36 cellular contexts compared by ENCODE assay signal in genomic region chr1:52963101-52963500, GRCh38.
"Had no signal": no experiment of that assay in that cellular context is flagged by ENCODE, and none has a peak within 500 bp of the region (broad histone marks: within the 10 kb centered on the region; RNA-seq: fewer than 3 reads in every experiment).

No MANE protein-coding gene starts in this region.

- H3K4me1 ChIP-seq: ascending aorta, body of pancreas, breast epithelium had no signal

- H3K36me3 ChIP-seq: brain microvascular endothelial cell, breast epithelium, WERI-Rb-1 had no signal

- H3K4me3 ChIP-seq: ascending aorta, body of pancreas, breast epithelium had no signal

- H3K9me3 ChIP-seq: ascending aorta, body of pancreas, breast epithelium had no signal

- H3K36me3 Mint-ChIP-seq: activated naive CD4-positive, alpha-beta T cell treated with anti-CD3 and anti-CD28 coated beads, Interleukin-2, amount 10 ng/mL, durations not matched to agents 7 days and 5 days; activated naive CD8-positive, alpha-beta T cell treated with anti-CD3 and anti-CD28 coated beads, Interleukin-2, amount 10 ng/mL, durations not matched to agents 7 days and 5 days; WTC11 had no signal

- H3K4me1 Mint-ChIP-seq: activated CD4-positive, alpha-beta memory T cell treated with anti-CD3 and anti-CD28 coated beads, Interleukin-2, amount 10 ng/mL, durations not matched to agents 7 days and 5 days; activated CD4-positive, alpha-beta T cell treated with anti-CD3 and anti-CD28 coated beads for 36 hours; activated CD4-positive, alpha-beta T cell treated with anti-CD3 and anti-CD28 coated beads, Interleukin-2, amount 10 ng/mL, durations not matched to agents 7 days and 5 days; activated CD8-positive, alpha-beta memory T cell treated with anti-CD3 and anti-CD28 coated beads, Interleukin-2, amount 10 ng/mL, durations not matched to agents 7 days and 5 days; activated naive CD4-positive, alpha-beta T cell treated with anti-CD3 and anti-CD28 coated beads, Interleukin-2, amount 10 ng/mL, durations not matched to agents 7 days and 5 days; activated naive CD4-positive, alpha-beta T cell treated with anti-CD3 and anti-CD28 coated beads, Interleukin-2, amount 50 U/mL, for 24 hours; activated naive CD8-positive, alpha-beta T cell treated with anti-CD3 and anti-CD28 coated beads, Interleukin-2, amount 10 ng/mL, durations not matched to agents 7 days and 5 days; activated naive CD8-positive, alpha-beta T cell treated with anti-CD3 and anti-CD28 coated beads, Interleukin-2, amount 50 U/mL, for 24 hours; WTC11 had no signal

- H3K4me3 Mint-ChIP-seq: activated CD4-positive, alpha-beta memory T cell treated with anti-CD3 and anti-CD28 coated beads, Interleukin-2, amount 10 ng/mL, durations not matched to agents 7 days and 5 days; activated CD4-positive, alpha-beta T cell treated with anti-CD3 and anti-CD28 coated beads for 36 hours; activated CD4-positive, alpha-beta T cell treated with anti-CD3 and anti-CD28 coated beads, Interleukin-2, amount 10 ng/mL, durations not matched to agents 7 days and 5 days; activated CD8-positive, alpha-beta memory T cell treated with anti-CD3 and anti-CD28 coated beads, Interleukin-2, amount 10 ng/mL, durations not matched to agents 7 days and 5 days; activated CD8-positive, alpha-beta T cell treated with anti-CD3 and anti-CD28 coated beads, Interleukin-2, amount 10 ng/mL, durations not matched to agents 7 days and 5 days; activated naive CD4-positive, alpha-beta T cell treated with anti-CD3 and anti-CD28 coated beads, Interleukin-2, amount 10 ng/mL, durations not matched to agents 7 days and 5 days; activated naive CD4-positive, alpha-beta T cell treated with anti-CD3 and anti-CD28 coated beads, Interleukin-2, amount 50 U/mL, for 24 hours; activated naive CD8-positive, alpha-beta T cell; activated naive CD8-positive, alpha-beta T cell treated with anti-CD3 and anti-CD28 coated beads, Interleukin-2, amount 10 ng/mL, durations not matched to agents 7 days and 5 days; activated naive CD8-positive, alpha-beta T cell treated with anti-CD3 and anti-CD28 coated beads, Interleukin-2, amount 50 U/mL, for 24 hours; activated T-cell treated with anti-CD3 and anti-CD28 coated beads, Interleukin-2, amount 50 U/mL, for 4 hours; T-helper 1 cell treated with Interleukin-12 subunit alpha and Interleukin-12 subunit beta and Interleukin-4 antibody, amounts not matched to agents 30 μg/mL and 1 μg/mL, for 36 hours; T-helper 2 cell treated with Interferon-gamma antibody and Interleukin-4, amounts not matched to agents 5 μg/mL and 100 μg/mL, for 36 hours; WTC11 had no signal

- ATAC-seq: activated CD4-positive, alpha-beta T cell treated with anti-CD3 and anti-CD28 coated beads for 36 hours; activated CD4-positive, CD25-positive, alpha-beta regulatory T cell treated with anti-CD3 and anti-CD28 coated beads, Interleukin-2, amount 50 U/mL, for 24 hours; activated CD8-positive, alpha-beta memory T cell treated with anti-CD3 and anti-CD28 coated beads, Interleukin-2, amount 10 ng/mL, durations not matched to agents 7 days and 5 days; activated CD8-positive, alpha-beta T cell treated with anti-CD3 and anti-CD28 coated beads, Interleukin-2, amount 10 ng/mL, durations not matched to agents 7 days and 5 days; activated naive CD8-positive, alpha-beta T cell treated with anti-CD3 and anti-CD28 coated beads, Interleukin-2, amount 50 U/mL, for 24 hours; activated T-cell treated with anti-CD3 and anti-CD28 coated beads, Interleukin-2, amount 50 U/mL, for 4 hours; body of pancreas; WTC11 had no signal

- H3K27ac ChIP-seq: ascending aorta, body of pancreas, brain microvascular endothelial cell, breast epithelium, WERI-Rb-1 had no signal

- H3K27me3 ChIP-seq: ascending aorta, body of pancreas, brain microvascular endothelial cell, breast epithelium had no signal

- H3K27ac Mint-ChIP-seq: activated CD4-positive, alpha-beta memory T cell treated with anti-CD3 and anti-CD28 coated beads, Interleukin-2, amount 10 ng/mL, durations not matched to agents 7 days and 5 days; activated CD4-positive, alpha-beta T cell treated with anti-CD3 and anti-CD28 coated beads for 36 hours; activated CD4-positive, alpha-beta T cell treated with anti-CD3 and anti-CD28 coated beads, Interleukin-2, amount 10 ng/mL, durations not matched to agents 7 days and 5 days; activated CD8-positive, alpha-beta memory T cell treated with anti-CD3 and anti-CD28 coated beads, Interleukin-2, amount 10 ng/mL, durations not matched to agents 7 days and 5 days; activated CD8-positive, alpha-beta T cell treated with anti-CD3 and anti-CD28 coated beads, Interleukin-2, amount 10 ng/mL, durations not matched to agents 7 days and 5 days; activated naive CD4-positive, alpha-beta T cell treated with anti-CD3 and anti-CD28 coated beads, Interleukin-2, amount 10 ng/mL, durations not matched to agents 7 days and 5 days; activated naive CD4-positive, alpha-beta T cell treated with anti-CD3 and anti-CD28 coated beads, Interleukin-2, amount 50 U/mL, for 24 hours; activated naive CD8-positive, alpha-beta T cell; activated naive CD8-positive, alpha-beta T cell treated with anti-CD3 and anti-CD28 coated beads, Interleukin-2, amount 10 ng/mL, durations not matched to agents 7 days and 5 days; activated naive CD8-positive, alpha-beta T cell treated with anti-CD3 and anti-CD28 coated beads, Interleukin-2, amount 50 U/mL, for 24 hours; activated T-helper 2 cell treated with anti-CD3 and anti-CD28 coated beads, Interferon-gamma antibody, Interleukin-2, Interleukin-4, amounts not matched to agents 10 μg/mL and 5 μg/mL and 100 μg/mL, durations not matched to agents 14 hours and 24 hours and 36 hours; T-helper 1 cell treated with Interleukin-12 subunit alpha and Interleukin-12 subunit beta and Interleukin-4 antibody, amounts not matched to agents 30 μg/mL and 1 μg/mL, for 36 hours; T-helper 2 cell treated with Interferon-gamma antibody and Interleukin-4, amounts not matched to agents 5 μg/mL and 100 μg/mL, for 36 hours had no signal

- DNase-seq: activated CD4-positive, alpha-beta memory T cell treated with anti-CD3 and anti-CD28 coated beads, Interleukin-2, amount 10 ng/mL, durations not matched to agents 7 days and 5 days; activated CD4-positive, alpha-beta T cell treated with anti-CD3 and anti-CD28 coated beads for 1 hour; activated CD4-positive, alpha-beta T cell treated with anti-CD3 and anti-CD28 coated beads for 36 hours; activated CD4-positive, alpha-beta T cell treated with anti-CD3 and anti-CD28 coated beads for 48 hours; activated CD4-positive, alpha-beta T cell treated with anti-CD3 and anti-CD28 coated beads, Interleukin-2, amount 10 ng/mL, durations not matched to agents 7 days and 5 days; activated CD4-positive, alpha-beta T cell treated with anti-CD3 and anti-CD28 coated beads, Interleukin-2, amount 50 U/mL, for 48 hours; activated CD4-positive, CD25-positive, alpha-beta regulatory T cell; activated CD8-positive, alpha-beta memory T cell treated with anti-CD3 and anti-CD28 coated beads for 24 hours; activated CD8-positive, alpha-beta memory T cell treated with anti-CD3 and anti-CD28 coated beads, Interleukin-2, amount 10 ng/mL, durations not matched to agents 7 days and 5 days; activated CD8-positive, alpha-beta memory T cell treated with anti-CD3 and anti-CD28 coated beads, Interleukin-2, amount 50 U/mL, for 48 hours; activated CD8-positive, alpha-beta T cell treated with anti-CD3 and anti-CD28 coated beads, Interleukin-2, amount 10 ng/mL, durations not matched to agents 7 days and 5 days; activated effector memory CD4-positive, alpha-beta T cell treated with Interleukin-2 at 50 U/mL for 16 hours; activated gamma-delta T cell; activated naive CD4-positive, alpha-beta T cell treated with anti-CD3 and anti-CD28 coated beads, Interleukin-2, amount 10 ng/mL, durations not matched to agents 7 days and 5 days; activated naive CD4-positive, alpha-beta T cell treated with Interleukin-2 at 50 U/mL for 16 hours; activated naive CD8-positive, alpha-beta T cell treated with anti-CD3 and anti-CD28 coated beads, Interleukin-2, amount 10 ng/mL, durations not matched to agents 7 days and 5 days; activated naive CD8-positive, alpha-beta T cell treated with anti-CD3 and anti-CD28 coated beads, Interleukin-2, amount 50 U/mL, for 24 hours; activated T-cell treated with anti-CD3 and anti-CD28 coated beads, Interleukin-2, amount 50 U/mL, for 4 hours; amygdala; anterior cingulate cortex; body of pancreas; brain microvascular endothelial cell; central memory CD4-positive, alpha-beta T cell; T-helper 1 cell; T-helper 2 cell; T-helper 9 cell; WERI-Rb-1 had no signal

- H3K9me3 Mint-ChIP-seq: activated CD4-positive, alpha-beta memory T cell treated with anti-CD3 and anti-CD28 coated beads, Interleukin-2, amount 10 ng/mL, durations not matched to agents 7 days and 5 days; activated CD4-positive, alpha-beta T cell treated with anti-CD3 and anti-CD28 coated beads, Interleukin-2, amount 10 ng/mL, durations not matched to agents 7 days and 5 days; activated naive CD4-positive, alpha-beta T cell treated with anti-CD3 and anti-CD28 coated beads, Interleukin-2, amount 10 ng/mL, durations not matched to agents 7 days and 5 days; activated naive CD4-positive, alpha-beta T cell treated with anti-CD3 and anti-CD28 coated beads, Interleukin-2, amount 50 U/mL, for 24 hours; activated naive CD8-positive, alpha-beta T cell treated with anti-CD3 and anti-CD28 coated beads, Interleukin-2, amount 10 ng/mL, durations not matched to agents 7 days and 5 days; activated naive CD8-positive, alpha-beta T cell treated with anti-CD3 and anti-CD28 coated beads, Interleukin-2, amount 50 U/mL, for 24 hours; activated T-cell treated with anti-CD3 and anti-CD28 coated beads, Interleukin-2, amount 50 U/mL, for 4 hours; activated T-helper 2 cell treated with anti-CD3 and anti-CD28 coated beads, Interferon-gamma antibody, Interleukin-2, Interleukin-4, amounts not matched to agents 10 μg/mL and 5 μg/mL and 100 μg/mL, durations not matched to agents 14 hours and 24 hours and 36 hours; T-helper 1 cell treated with Interleukin-12 subunit alpha and Interleukin-12 subunit beta and Interleukin-4 antibody, amounts not matched to agents 30 μg/mL and 1 μg/mL, for 36 hours; T-helper 2 cell treated with Interferon-gamma antibody and Interleukin-4, amounts not matched to agents 5 μg/mL and 100 μg/mL, for 36 hours; WTC11 had no signal

- H3K27me3 Mint-ChIP-seq: activated CD4-positive, alpha-beta memory T cell treated with anti-CD3 and anti-CD28 coated beads, Interleukin-2, amount 10 ng/mL, durations not matched to agents 7 days and 5 days; activated CD4-positive, alpha-beta T cell treated with anti-CD3 and anti-CD28 coated beads for 36 hours; activated CD4-positive, alpha-beta T cell treated with anti-CD3 and anti-CD28 coated beads, Interleukin-2, amount 10 ng/mL, durations not matched to agents 7 days and 5 days; activated CD8-positive, alpha-beta memory T cell treated with anti-CD3 and anti-CD28 coated beads, Interleukin-2, amount 10 ng/mL, durations not matched to agents 7 days and 5 days; activated naive CD4-positive, alpha-beta T cell treated with anti-CD3 and anti-CD28 coated beads, Interleukin-2, amount 10 ng/mL, durations not matched to agents 7 days and 5 days; activated naive CD4-positive, alpha-beta T cell treated with anti-CD3 and anti-CD28 coated beads, Interleukin-2, amount 50 U/mL, for 24 hours; activated naive CD8-positive, alpha-beta T cell; activated naive CD8-positive, alpha-beta T cell treated with anti-CD3 and anti-CD28 coated beads, Interleukin-2, amount 10 ng/mL, durations not matched to agents 7 days and 5 days; activated naive CD8-positive, alpha-beta T cell treated with anti-CD3 and anti-CD28 coated beads, Interleukin-2, amount 50 U/mL, for 24 hours had no signal
